Comparison of ENCODE assay signal across 8 cellular contexts in genomic region chr14:34098045-34098984, GRCh38.
DNase-seq lines count a peak whose midpoint lies in the region; ATAC-seq and TF ChIP-seq lines count a peak whose summit lies in the region.

No MANE protein-coding gene starts in this region.

- H3K4me3 ChIP-seq in GM06990 (replicated peaks; ENCODE audit: low read depth, low read length) (no peak overlapping the region), WERI-Rb-1 (ENCODE audit: low read depth, low read length) (no peak overlapping the region), fibroblast of pulmonary artery (replicated peaks; ENCODE audit: low read depth, low read length) (no peak overlapping the region), osteoblast (ENCODE audit: insufficient read depth, low read length) (no peak overlapping the region)

- H3K79me2 ChIP-seq in osteoblast (ENCODE audit: insufficient read depth, low read length) = no peaks in the 10 kb centered on the region

- no peak for DNase-seq in GM06990 (ENCODE audit: extremely low read depth, insufficient read length)
- peak; percentile 66 for DNase-seq in KBM-7
- DNase-seq in WERI-Rb-1 = no peak
- DNase-seq in fibroblast of pulmonary artery (ENCODE audit: low read depth) = peak; percentile 71
- DNase-seq in osteoblast (ENCODE audit: insufficient read length, low spot score, missing footprints) = no peak
- DNase-seq in amniotic stem cell (lab: John Stamatoyannopoulos, UW) = no peak

- ATAC-seq in HG03196 (IDR thresholded peaks at IDR 0.05; ENCODE audit: unreplicated experiment) (no peak), GM21528 (IDR thresholded peaks at IDR 0.05; ENCODE audit: low FRiP score, unreplicated experiment) (no peak)

- H3K36me3 ChIP-seq in GM06990 (ENCODE audit: control insufficient read depth, insufficient read depth, low read length) = no peaks in the 10 kb centered on the region
- no peaks in the 10 kb centered on the region for H3K36me3 ChIP-seq in WERI-Rb-1
- H3K36me3 ChIP-seq in osteoblast (ENCODE audit: insufficient read depth, low read length) = no peaks in the 10 kb centered on the region

- no peaks in the 10 kb centered on the region for H3K4me1 ChIP-seq in osteoblast (ENCODE audit: insufficient read depth, low read length)

- in situ Hi-C loops in KBM-7 (cut with MboI; ENCODE audit: low pct_unique_long_range_greater_than_20kb, low sequenced_read_pairs) = no loop called here

- no peaks in the 10 kb centered on the region for H3K9me3 ChIP-seq in WERI-Rb-1 (ENCODE audit: severe bottlenecking)
- H3K9me3 ChIP-seq in osteoblast (ENCODE audit: low read depth, low read length) = no peaks in the 10 kb centered on the region

- no peak overlapping the region for H3K27ac ChIP-seq in WERI-Rb-1
- H3K27ac ChIP-seq in osteoblast (ENCODE audit: low read depth, low read length) = no peak overlapping the region

- H3K4me2 ChIP-seq in osteoblast (ENCODE audit: insufficient read depth, low read length) = no peak overlapping the region

- no peaks in the 10 kb centered on the region for H3K27me3 ChIP-seq in GM06990 (replicated peaks; ENCODE audit: control insufficient read depth, insufficient read depth, low read length)
- H3K27me3 ChIP-seq in WERI-Rb-1 (ENCODE audit: insufficient read depth, low read depth, severe bottlenecking) = no peaks in the 10 kb centered on the region
- H3K27me3 ChIP-seq in osteoblast (ENCODE audit: insufficient read depth, low read length) = no peaks in the 10 kb centered on the region

- no peak overlapping the region for H2AFZ ChIP-seq in osteoblast (ENCODE audit: low read length)

- TF ChIP-seq CTCF in GM06990 (IDR thresholded peaks at IDR 0.05; ENCODE audit: insufficient read depth, low read length, poor library complexity, severe bottlenecking) (peak; percentile 53), WERI-Rb-1 (IDR thresholded peaks at IDR 0.05; ENCODE audit: low read depth, low read length) (peak; percentile 45; the same call in 1 of the 2 replicates), fibroblast of pulmonary artery (IDR thresholded peaks at IDR 0.05; ENCODE audit: low read length, missing control alignments) (peak; percentile 74), osteoblast (IDR thresholded peaks at IDR 0.05; ENCODE audit: extremely low read depth, low read depth, low read length) (peak; percentile 53)

- H4K20me1 ChIP-seq in osteoblast (ENCODE audit: insufficient read depth, low read length) = no peaks in the 10 kb centered on the region

Comparison
In these comparisons a context has a peak if more than half of its experiments do, and no peak if none do; other contexts are left out.
1. DNase-seq: peak in KBM-7 (single experiment) and fibroblast of pulmonary artery (single experiment); none in GM06990 (single experiment), WERI-Rb-1 (single experiment), osteoblast (single experiment) and amniotic stem cell (single experiment).
2. Peak in every context shown above with its lines, with median percentiles within 50 percentile points of each other: CTCF ChIP-seq.